ENCODE assay signal across 1 cellular context in the genomic region with DNA sequence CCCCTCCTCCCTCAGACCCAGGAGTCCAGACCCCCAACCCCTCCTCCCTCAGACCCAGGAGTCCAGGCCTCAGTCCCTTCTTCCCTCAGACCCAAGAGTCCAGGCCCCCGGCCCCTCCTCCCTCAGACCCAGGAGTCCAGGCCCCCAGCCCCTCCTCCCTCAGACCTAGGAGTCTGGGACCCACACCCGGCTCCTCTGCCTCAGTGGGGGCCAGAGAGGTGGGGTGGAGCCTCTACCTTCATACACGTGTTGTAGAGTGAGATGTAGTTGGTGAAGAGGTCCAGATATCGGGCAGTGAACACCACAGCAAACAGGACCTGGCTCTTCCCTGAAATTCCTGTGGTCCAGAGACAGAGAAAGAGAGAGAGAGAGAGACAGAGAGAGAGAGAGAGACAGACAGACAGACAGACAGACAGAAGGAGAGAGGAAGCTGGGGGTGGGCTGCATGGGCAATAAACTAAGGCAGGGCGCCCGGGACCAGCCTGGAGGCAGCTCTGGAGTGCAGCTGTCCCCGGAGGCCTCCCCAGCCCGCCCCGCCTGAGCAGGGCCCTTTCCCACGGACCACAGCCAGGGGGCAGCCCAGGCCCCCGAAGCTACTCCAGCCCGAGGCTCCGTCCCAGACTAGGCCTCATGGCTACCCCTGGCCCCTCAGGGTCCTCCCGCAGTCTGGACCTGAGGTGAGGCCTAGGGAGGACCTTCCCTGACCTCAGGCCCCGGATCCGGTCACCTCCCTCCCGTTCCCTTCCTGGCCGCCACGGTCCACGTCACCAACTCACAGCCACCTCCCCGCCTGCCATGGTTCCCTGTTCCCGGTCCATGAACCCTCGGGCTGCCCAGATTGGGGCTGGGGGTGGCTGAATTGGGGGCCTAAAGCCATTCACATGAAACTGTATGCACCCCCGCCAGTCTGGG.
A peak's percentile ranks its signal among the peaks of the same experiment; 100 is the strongest.
TF ChIP-seq lines count a peak whose summit lies in the region.

No MANE protein-coding gene starts in this region.

TF ChIP-seq in HepG2, 621 proteins besides CTCF, POLR2A, EP300 and RAD21 (continued from another document and continues in another):
- TF ChIP-seq, protein P1, sequence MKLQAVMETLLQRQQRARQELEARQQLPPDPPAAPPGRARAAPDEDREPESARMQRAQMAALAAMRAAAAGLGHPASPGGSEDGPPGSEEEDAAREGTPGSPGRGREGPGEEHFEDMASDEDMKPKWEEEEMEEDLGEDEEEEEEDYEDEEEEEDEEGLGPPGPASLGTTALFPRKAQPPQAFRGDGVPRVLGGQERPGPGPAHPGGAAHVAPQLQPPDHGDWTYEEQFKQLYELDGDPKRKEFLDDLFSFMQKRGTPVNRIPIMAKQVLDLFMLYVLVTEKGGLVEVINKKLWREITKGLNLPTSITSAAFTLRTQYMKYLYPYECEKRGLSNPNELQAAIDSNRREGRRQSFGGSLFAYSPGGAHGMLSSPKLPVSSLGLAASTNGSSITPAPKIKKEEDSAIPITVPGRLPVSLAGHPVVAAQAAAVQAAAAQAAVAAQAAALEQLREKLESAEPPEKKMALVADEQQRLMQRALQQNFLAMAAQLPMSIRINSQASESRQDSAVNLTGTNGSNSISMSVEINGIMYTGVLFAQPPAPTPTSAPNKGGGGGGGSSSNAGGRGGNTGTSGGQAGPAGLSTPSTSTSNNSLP (IDR thresholded peaks at IDR 0.05; ENCODE audit: low read depth, low read length) = no peak
- TF ChIP-seq HOXA5 (CRISPR knock-in tag; IDR thresholded peaks at IDR 0.05) (peak; percentile 51; the same call in 1 of the 2 replicates), ZNF180 (CRISPR knock-in tag; IDR thresholded peaks at IDR 0.05; ENCODE audit: borderline replicate concordance, low read depth) (no peak), ZNF891 (CRISPR knock-in tag; IDR thresholded peaks at IDR 0.05) (no peak), RXRB (CRISPR knock-in tag; IDR thresholded peaks at IDR 0.05; ENCODE audit: borderline replicate concordance) (peak; percentile 39; the same call in 1 of the 2 replicates), IKZF1 (IDR thresholded peaks at IDR 0.05) (no peak), CCDC6 (CRISPR knock-in tag; IDR thresholded peaks at IDR 0.05) (no peak; the same call in 1 of the 2 replicates), TP53 (CRISPR knock-in tag; conservative IDR thresholded peaks at IDR 0.05) (0 out of 2 replicates have a peak, but pooled peaks have one; percentile 22), TOE1 (CRISPR knock-in tag; IDR thresholded peaks at IDR 0.05) (no peak), MEF2D (CRISPR knock-in tag; IDR thresholded peaks at IDR 0.05) (no peak), SIX1 (CRISPR knock-in tag; IDR thresholded peaks at IDR 0.05; ENCODE audit: borderline replicate concordance) (no peak), ZNF776 (CRISPR knock-in tag; IDR thresholded peaks at IDR 0.05) (0 out of 2 replicates have a peak, but pooled peaks have one; percentile 18), DMAP1 (CRISPR knock-in tag; IDR thresholded peaks at IDR 0.05) (peak; percentile 76; the same call in 1 of the 2 replicates), CREM (IDR thresholded peaks at IDR 0.05) (0 out of 2 replicates have a peak, but pooled peaks have one; percentile 45), CREM (CRISPR knock-in tag; IDR thresholded peaks at IDR 0.05) (no peak), ISX (CRISPR knock-in tag; conservative IDR thresholded peaks at IDR 0.05) (peak; percentile 85), ZNF232 (CRISPR knock-in tag; IDR thresholded peaks at IDR 0.05; ENCODE audit: borderline replicate concordance) (peak; percentile 66), KLF13 (CRISPR knock-in tag; IDR thresholded peaks at IDR 0.05) (no peak), TEAD2 (CRISPR knock-in tag; IDR thresholded peaks at IDR 0.05) (no peak), ZFP62 (CRISPR knock-in tag; IDR thresholded peaks at IDR 0.05) (no peak), ZNF263 (CRISPR knock-in tag; IDR thresholded peaks at IDR 0.05) (peak; percentile 84), SCMH1 (CRISPR knock-in tag; IDR thresholded peaks at IDR 0.05; ENCODE audit: borderline replicate concordance) (no peak), LCORL (IDR thresholded peaks at IDR 0.05) (no peak; the same call in 1 of the 2 replicates), LCORL (CRISPR knock-in tag; IDR thresholded peaks at IDR 0.05) (peak; percentile 59; the same call in 1 of the 2 replicates), PRMT3 (CRISPR knock-in tag; IDR thresholded peaks at IDR 0.05; ENCODE audit: borderline replicate concordance, low read depth) (no peak), ZNF766 (CRISPR knock-in tag; IDR thresholded peaks at IDR 0.05; ENCODE audit: borderline replicate concordance) (no peak), ZNF430 (CRISPR knock-in tag; IDR thresholded peaks at IDR 0.05) (peak; percentile 90), HMG20A (CRISPR knock-in tag; IDR thresholded peaks at IDR 0.05; ENCODE audit: borderline replicate concordance) (no peak), SNRNP70 (IDR thresholded peaks at IDR 0.05; ENCODE audit: low read depth, low read length) (no peak), ZNF121 (CRISPR knock-in tag; IDR thresholded peaks at IDR 0.05) (no peak; the same call in 1 of the 2 replicates), ZNF274 (CRISPR knock-in tag; IDR thresholded peaks at IDR 0.05) (peak; percentile 17; the same call in 1 of the 2 replicates), ZNF329 (CRISPR knock-in tag; IDR thresholded peaks at IDR 0.05; ENCODE audit: low read depth) (peak; percentile 21; the same call in 1 of the 2 replicates), ZNF572 (CRISPR knock-in tag; IDR thresholded peaks at IDR 0.05) (no peak), AKAP8 (CRISPR knock-in tag; IDR thresholded peaks at IDR 0.05) (no peak; the same call in 1 of the 2 replicates), ZFY (CRISPR knock-in tag; IDR thresholded peaks at IDR 0.05) (peak; percentile 100), POGZ (CRISPR knock-in tag; IDR thresholded peaks at IDR 0.05) (no peak; the same call in 1 of the 2 replicates), SPEN (CRISPR knock-in tag; IDR thresholded peaks at IDR 0.05; ENCODE audit: low read depth) (peak; percentile 87), MEIS2 (CRISPR knock-in tag; IDR thresholded peaks at IDR 0.05) (no peak)
- TF ChIP-seq, protein P2, sequence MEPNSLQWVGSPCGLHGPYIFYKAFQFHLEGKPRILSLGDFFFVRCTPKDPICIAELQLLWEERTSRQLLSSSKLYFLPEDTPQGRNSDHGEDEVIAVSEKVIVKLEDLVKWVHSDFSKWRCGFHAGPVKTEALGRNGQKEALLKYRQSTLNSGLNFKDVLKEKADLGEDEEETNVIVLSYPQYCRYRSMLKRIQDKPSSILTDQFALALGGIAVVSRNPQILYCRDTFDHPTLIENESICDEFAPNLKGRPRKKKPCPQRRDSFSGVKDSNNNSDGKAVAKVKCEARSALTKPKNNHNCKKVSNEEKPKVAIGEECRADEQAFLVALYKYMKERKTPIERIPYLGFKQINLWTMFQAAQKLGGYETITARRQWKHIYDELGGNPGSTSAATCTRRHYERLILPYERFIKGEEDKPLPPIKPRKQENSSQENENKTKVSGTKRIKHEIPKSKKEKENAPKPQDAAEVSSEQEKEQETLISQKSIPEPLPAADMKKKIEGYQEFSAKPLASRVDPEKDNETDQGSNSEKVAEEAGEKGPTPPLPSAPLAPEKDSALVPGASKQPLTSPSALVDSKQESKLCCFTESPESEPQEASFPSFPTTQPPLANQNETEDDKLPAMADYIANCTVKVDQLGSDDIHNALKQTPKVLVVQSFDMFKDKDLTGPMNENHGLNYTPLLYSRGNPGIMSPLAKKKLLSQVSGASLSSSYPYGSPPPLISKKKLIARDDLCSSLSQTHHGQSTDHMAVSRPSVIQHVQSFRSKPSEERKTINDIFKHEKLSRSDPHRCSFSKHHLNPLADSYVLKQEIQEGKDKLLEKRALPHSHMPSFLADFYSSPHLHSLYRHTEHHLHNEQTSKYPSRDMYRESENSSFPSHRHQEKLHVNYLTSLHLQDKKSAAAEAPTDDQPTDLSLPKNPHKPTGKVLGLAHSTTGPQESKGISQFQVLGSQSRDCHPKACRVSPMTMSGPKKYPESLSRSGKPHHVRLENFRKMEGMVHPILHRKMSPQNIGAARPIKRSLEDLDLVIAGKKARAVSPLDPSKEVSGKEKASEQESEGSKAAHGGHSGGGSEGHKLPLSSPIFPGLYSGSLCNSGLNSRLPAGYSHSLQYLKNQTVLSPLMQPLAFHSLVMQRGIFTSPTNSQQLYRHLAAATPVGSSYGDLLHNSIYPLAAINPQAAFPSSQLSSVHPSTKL (CRISPR knock-in tag; IDR thresholded peaks at IDR 0.05) = no peak
- TF ChIP-seq, protein P3, sequence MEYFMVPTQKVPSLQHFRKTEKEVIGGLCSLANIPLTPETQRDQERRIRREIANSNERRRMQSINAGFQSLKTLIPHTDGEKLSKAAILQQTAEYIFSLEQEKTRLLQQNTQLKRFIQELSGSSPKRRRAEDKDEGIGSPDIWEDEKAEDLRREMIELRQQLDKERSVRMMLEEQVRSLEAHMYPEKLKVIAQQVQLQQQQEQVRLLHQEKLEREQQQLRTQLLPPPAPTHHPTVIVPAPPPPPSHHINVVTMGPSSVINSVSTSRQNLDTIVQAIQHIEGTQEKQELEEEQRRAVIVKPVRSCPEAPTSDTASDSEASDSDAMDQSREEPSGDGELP (IDR thresholded peaks at IDR 0.05; ENCODE audit: borderline replicate concordance, low read depth) = no peak
- TF ChIP-seq, protein P4, sequence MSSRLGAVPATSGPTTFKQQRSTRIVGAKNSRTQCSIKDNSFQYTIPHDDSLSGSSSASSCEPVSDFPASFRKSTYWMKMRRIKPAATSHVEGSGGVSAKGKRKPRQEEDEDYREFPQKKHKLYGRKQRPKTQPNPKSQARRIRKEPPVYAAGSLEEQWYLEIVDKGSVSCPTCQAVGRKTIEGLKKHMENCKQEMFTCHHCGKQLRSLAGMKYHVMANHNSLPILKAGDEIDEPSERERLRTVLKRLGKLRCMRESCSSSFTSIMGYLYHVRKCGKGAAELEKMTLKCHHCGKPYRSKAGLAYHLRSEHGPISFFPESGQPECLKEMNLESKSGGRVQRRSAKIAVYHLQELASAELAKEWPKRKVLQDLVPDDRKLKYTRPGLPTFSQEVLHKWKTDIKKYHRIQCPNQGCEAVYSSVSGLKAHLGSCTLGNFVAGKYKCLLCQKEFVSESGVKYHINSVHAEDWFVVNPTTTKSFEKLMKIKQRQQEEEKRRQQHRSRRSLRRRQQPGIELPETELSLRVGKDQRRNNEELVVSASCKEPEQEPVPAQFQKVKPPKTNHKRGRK (CRISPR knock-in tag; IDR thresholded peaks at IDR 0.05) = no peak
- TF ChIP-seq, protein P5, sequence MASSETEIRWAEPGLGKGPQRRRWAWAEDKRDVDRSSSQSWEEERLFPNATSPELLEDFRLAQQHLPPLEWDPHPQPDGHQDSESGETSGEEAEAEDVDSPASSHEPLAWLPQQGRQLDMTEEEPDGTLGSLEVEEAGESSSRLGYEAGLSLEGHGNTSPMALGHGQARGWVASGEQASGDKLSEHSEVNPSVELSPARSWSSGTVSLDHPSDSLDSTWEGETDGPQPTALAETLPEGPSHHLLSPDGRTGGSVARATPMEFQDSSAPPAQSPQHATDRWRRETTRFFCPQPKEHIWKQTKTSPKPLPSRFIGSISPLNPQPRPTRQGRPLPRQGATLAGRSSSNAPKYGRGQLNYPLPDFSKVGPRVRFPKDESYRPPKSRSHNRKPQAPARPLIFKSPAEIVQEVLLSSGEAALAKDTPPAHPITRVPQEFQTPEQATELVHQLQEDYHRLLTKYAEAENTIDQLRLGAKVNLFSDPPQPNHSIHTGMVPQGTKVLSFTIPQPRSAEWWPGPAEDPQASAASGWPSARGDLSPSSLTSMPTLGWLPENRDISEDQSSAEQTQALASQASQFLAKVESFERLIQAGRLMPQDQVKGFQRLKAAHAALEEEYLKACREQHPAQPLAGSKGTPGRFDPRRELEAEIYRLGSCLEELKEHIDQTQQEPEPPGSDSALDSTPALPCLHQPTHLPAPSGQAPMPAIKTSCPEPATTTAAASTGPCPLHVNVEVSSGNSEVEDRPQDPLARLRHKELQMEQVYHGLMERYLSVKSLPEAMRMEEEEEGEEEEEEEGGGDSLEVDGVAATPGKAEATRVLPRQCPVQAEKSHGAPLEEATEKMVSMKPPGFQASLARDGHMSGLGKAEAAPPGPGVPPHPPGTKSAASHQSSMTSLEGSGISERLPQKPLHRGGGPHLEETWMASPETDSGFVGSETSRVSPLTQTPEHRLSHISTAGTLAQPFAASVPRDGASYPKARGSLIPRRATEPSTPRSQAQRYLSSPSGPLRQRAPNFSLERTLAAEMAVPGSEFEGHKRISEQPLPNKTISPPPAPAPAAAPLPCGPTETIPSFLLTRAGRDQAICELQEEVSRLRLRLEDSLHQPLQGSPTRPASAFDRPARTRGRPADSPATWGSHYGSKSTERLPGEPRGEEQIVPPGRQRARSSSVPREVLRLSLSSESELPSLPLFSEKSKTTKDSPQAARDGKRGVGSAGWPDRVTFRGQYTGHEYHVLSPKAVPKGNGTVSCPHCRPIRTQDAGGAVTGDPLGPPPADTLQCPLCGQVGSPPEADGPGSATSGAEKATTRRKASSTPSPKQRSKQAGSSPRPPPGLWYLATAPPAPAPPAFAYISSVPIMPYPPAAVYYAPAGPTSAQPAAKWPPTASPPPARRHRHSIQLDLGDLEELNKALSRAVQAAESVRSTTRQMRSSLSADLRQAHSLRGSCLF (CRISPR knock-in tag; IDR thresholded peaks at IDR 0.05; ENCODE audit: borderline replicate concordance) = no peak; the same call in 1 of the 2 replicates
- TF ChIP-seq, protein P6, sequence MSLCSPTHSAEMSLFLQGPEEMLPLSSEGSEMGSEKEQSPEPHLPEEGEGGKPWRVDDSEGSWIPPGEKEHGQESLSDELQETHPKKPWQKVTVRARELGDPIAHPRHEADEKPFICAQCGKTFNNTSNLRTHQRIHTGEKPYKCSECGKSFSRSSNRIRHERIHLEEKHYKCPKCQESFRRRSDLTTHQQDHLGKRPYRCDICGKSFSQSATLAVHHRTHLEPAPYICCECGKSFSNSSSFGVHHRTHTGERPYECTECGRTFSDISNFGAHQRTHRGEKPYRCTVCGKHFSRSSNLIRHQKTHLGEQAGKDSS (CRISPR knock-in tag; IDR thresholded peaks at IDR 0.05; ENCODE audit: borderline replicate concordance, low read depth) = peak; percentile 76; the same call in 1 of the 2 replicates
- TF ChIP-seq, protein P7, sequence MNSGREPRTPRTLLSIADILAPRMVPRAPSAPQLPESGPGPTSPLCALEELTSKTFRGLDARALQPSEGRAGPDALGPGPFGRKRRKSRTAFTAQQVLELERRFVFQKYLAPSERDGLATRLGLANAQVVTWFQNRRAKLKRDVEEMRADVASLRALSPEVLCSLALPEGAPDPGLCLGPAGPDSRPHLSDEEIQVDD (CRISPR knock-in tag; IDR thresholded peaks at IDR 0.05; ENCODE audit: borderline replicate concordance) = peak; percentile 38; the same call in 1 of the 2 replicates
- TF ChIP-seq, protein P8, sequence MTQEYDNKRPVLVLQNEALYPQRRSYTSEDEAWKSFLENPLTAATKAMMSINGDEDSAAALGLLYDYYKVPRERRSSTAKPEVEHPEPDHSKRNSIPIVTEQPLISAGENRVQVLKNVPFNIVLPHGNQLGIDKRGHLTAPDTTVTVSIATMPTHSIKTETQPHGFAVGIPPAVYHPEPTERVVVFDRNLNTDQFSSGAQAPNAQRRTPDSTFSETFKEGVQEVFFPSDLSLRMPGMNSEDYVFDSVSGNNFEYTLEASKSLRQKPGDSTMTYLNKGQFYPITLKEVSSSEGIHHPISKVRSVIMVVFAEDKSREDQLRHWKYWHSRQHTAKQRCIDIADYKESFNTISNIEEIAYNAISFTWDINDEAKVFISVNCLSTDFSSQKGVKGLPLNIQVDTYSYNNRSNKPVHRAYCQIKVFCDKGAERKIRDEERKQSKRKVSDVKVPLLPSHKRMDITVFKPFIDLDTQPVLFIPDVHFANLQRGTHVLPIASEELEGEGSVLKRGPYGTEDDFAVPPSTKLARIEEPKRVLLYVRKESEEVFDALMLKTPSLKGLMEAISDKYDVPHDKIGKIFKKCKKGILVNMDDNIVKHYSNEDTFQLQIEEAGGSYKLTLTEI (CRISPR knock-in tag; conservative IDR thresholded peaks at IDR 0.05) = no peak
- TF ChIP-seq, protein P9, sequence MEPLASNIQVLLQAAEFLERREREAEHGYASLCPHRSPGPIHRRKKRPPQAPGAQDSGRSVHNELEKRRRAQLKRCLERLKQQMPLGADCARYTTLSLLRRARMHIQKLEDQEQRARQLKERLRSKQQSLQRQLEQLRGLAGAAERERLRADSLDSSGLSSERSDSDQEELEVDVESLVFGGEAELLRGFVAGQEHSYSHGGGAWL (CRISPR knock-in tag; IDR thresholded peaks at IDR 0.05) = no peak; the same call in 1 of the 2 replicates
